In the genomic region with DNA sequence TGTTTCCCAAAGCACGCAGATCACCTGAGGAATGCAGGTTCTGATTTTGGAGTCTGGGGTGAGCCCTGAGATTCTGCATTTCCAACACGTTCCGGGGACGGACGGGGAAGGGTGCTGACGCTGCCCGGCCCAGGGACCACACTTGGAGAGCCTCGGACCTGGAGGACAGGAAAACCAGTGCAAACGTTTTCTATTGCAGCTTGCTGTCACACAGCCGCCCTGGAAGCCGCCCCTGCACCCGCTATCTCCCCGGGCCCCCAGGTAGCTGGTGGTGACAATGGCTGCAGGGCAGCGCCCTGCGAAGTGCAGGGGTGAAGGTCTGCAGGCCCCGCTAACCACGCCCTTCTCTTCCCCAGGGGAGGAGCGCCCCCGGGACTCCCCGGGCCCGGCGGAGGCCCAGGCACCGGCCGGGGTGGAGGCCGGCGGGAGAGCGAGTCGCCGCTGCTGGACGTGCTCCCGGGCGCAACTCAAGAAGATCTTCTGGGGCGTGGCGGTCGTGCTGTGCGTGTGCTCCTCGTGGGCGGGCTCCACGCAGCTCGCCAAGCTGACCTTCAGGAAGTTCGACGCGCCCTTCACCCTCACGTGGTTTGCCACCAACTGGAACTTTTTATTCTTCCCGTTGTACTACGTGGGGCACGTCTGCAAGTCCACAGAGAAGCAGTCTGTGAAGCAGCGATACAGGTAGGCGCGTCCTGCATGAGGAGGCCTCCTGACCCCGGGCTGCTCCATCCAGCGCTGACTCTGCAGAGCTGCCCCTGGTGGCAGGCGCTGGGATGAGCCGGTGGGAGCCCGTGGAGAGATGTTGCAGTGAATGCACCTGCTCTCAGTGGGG, we compare ENCODE assay signal across 10 cellular contexts.
DNase-seq lines count a peak whose midpoint lies in the region; ATAC-seq and TF ChIP-seq lines count a peak whose summit lies in the region.
"Had no signal": no experiment of that assay in that cellular context is flagged by ENCODE, and none has a peak within 500 bp of the region (broad histone marks: within the 10 kb centered on the region; RNA-seq: fewer than 3 reads in every experiment).

No MANE protein-coding gene starts in this region.

- H3K4me3 Mint-ChIP-seq in stimulated activated naive CD8-positive, alpha-beta T cell treated with anti-CD3 and anti-CD28 coated beads, Interleukin-15, Interleukin-2, amounts not matched to agents 100 ng/mL and 50 ng/mL, for 24 hours: peak overlapping the region; percentile 27
- no peak overlapping the region for H3K4me3 Mint-ChIP-seq in endothelial cell (ENCODE audit: unreplicated experiment)
- H3K4me3 Mint-ChIP-seq: activated B cell treated with CpG ODN at 0.5 μM for 24 hours had no signal

- no peaks in the 10 kb centered on the region for H3K36me3 ChIP-seq in Loucy (ENCODE audit: insufficient read depth, low read length)

- H3K36me3 Mint-ChIP-seq in stimulated activated naive CD8-positive, alpha-beta T cell treated with anti-CD3 and anti-CD28 coated beads, Interleukin-15, Interleukin-2, amounts not matched to agents 100 ng/mL and 50 ng/mL, for 24 hours (ENCODE audit: low read depth): no peaks in the 10 kb centered on the region
- H3K36me3 Mint-ChIP-seq in endothelial cell (ENCODE audit: low read depth, unreplicated experiment): no peaks in the 10 kb centered on the region

- no peaks in the 10 kb centered on the region for H4K20me1 ChIP-seq in Loucy (ENCODE audit: insufficient read depth, low read length, poor library complexity, severe bottlenecking)

- H3K79me2 ChIP-seq in Loucy (ENCODE audit: insufficient read depth, low read length): no peaks in the 10 kb centered on the region

- H2AFZ ChIP-seq in Loucy (ENCODE audit: low read length): no peak overlapping the region

- H3K4me1 ChIP-seq in Loucy (ENCODE audit: insufficient read depth, low read length, poor library complexity, severe bottlenecking): peaks cover 62% of the 10 kb centered on the region

- peak overlapping the region; percentile 26 for H3K9ac ChIP-seq in Loucy (ENCODE audit: low read depth, low read length, poor library complexity, severe bottlenecking)

- H3K27ac ChIP-seq in substantia nigra (ENCODE audit: low read depth, low read length, poor library complexity, severe bottlenecking): no peak overlapping the region

- H3K9me3 Mint-ChIP-seq in stimulated activated naive CD8-positive, alpha-beta T cell treated with anti-CD3 and anti-CD28 coated beads, Interleukin-15, Interleukin-2, amounts not matched to agents 100 ng/mL and 50 ng/mL, for 24 hours: no peaks in the 10 kb centered on the region
- H3K9me3 Mint-ChIP-seq in endothelial cell (ENCODE audit: unreplicated experiment): no peaks in the 10 kb centered on the region
- H3K9me3 Mint-ChIP-seq: activated B cell treated with CpG ODN at 0.5 μM for 24 hours had no signal

- peaks cover 19% of the 10 kb centered on the region for H3K27me3 Mint-ChIP-seq in stimulated activated naive CD8-positive, alpha-beta T cell treated with anti-CD3 and anti-CD28 coated beads, Interleukin-15, Interleukin-2, amounts not matched to agents 100 ng/mL and 50 ng/mL, for 24 hours
- H3K27me3 Mint-ChIP-seq in endothelial cell (ENCODE audit: unreplicated experiment): peaks cover 2% of the 10 kb centered on the region

- H3K27me3 ChIP-seq in Loucy (ENCODE audit: insufficient read depth, low read length, poor library complexity, severe bottlenecking): no peaks in the 10 kb centered on the region

- no peaks in the 10 kb centered on the region for H3K9me3 ChIP-seq in Loucy (ENCODE audit: insufficient read depth, low read depth, low read length)

- no peaks in the 10 kb centered on the region for H3F3A ChIP-seq in Loucy (ENCODE audit: low read depth)

- TF ChIP-seq CTCF in Loucy (conservative IDR thresholded peaks at IDR 0.05; ENCODE audit: low read length) (peak; percentile 58), endothelial cell (IDR thresholded peaks at IDR 0.05; ENCODE audit: unreplicated experiment) (peak; percentile 43)

- DNase-seq in stimulated activated naive CD8-positive, alpha-beta T cell treated with anti-CD3 and anti-CD28 coated beads, Interleukin-15, Interleukin-2, amounts not matched to agents 100 U/mL and 50 U/mL, for 24 hours: no peak
- DNase-seq in endothelial cell (ENCODE audit: low spot score) (peak; percentile 55), substantia nigra (lab: John Stamatoyannopoulos, UW) (no peak), hypothalamus (lab: John Stamatoyannopoulos, UW) (no peak)
- no peak for DNase-seq in activated CD4-positive, CD25-positive, alpha-beta regulatory T cell treated with anti-CD3 and anti-CD28 coated beads, Interleukin-2, amount 50 U/mL, for 72 hours
- DNase-seq in activated CD4-positive, CD25-positive, alpha-beta regulatory T cell (lab: John Stamatoyannopoulos, UW): no peak
- DNase-seq: activated B cell treated with CpG ODN at 0.5 μM for 24 hours had no signal

- peaks cover 26% of the 10 kb centered on the region for H3K4me1 Mint-ChIP-seq in stimulated activated naive CD8-positive, alpha-beta T cell treated with anti-CD3 and anti-CD28 coated beads, Interleukin-15, Interleukin-2, amounts not matched to agents 100 ng/mL and 50 ng/mL, for 24 hours (ENCODE audit: low read depth)
- peaks cover 2% of the 10 kb centered on the region for H3K4me1 Mint-ChIP-seq in endothelial cell (ENCODE audit: unreplicated experiment)

- peak overlapping the region; percentile 71 for H3K4me2 ChIP-seq in Loucy (ENCODE audit: low read depth, low read length, poor library complexity, severe bottlenecking)

- no peak for ATAC-seq in stimulated activated naive CD8-positive, alpha-beta T cell treated with anti-CD3 and anti-CD28 coated beads, Interleukin-15, Interleukin-2, amounts not matched to agents 100 U/mL and 50 U/mL, for 24 hours

- no peak overlapping the region for H3K27ac Mint-ChIP-seq in stimulated activated naive CD8-positive, alpha-beta T cell treated with anti-CD3 and anti-CD28 coated beads, Interleukin-15, Interleukin-2, amounts not matched to agents 100 ng/mL and 50 ng/mL, for 24 hours
- no peak overlapping the region for H3K27ac Mint-ChIP-seq in endothelial cell (ENCODE audit: unreplicated experiment)
- H3K27ac Mint-ChIP-seq: activated B cell treated with CpG ODN at 0.5 μM for 24 hours had no signal

- no peaks in the 10 kb centered on the region for H3K9me2 ChIP-seq in Loucy (replicated peaks; ENCODE audit: low read depth, low read length)

- peak overlapping the region; percentile 64 for H3K4me3 ChIP-seq in Loucy (ENCODE audit: low read length, poor library complexity, severe bottlenecking)
- H3K4me3 ChIP-seq: smooth muscle cell had no signal
